24 cellular contexts compared by ENCODE assay signal in genomic region chr1:87404306-87404705, GRCh38.
DNase-seq lines count a peak whose midpoint lies in the region; ATAC-seq and TF ChIP-seq lines count a peak whose summit lies in the region.
"Had no signal": no experiment of that assay in that cellular context is flagged by ENCODE, and none has a peak within 500 bp of the region (broad histone marks: within the 10 kb centered on the region; RNA-seq: fewer than 3 reads in every experiment).

No MANE protein-coding gene starts in this region.

- no peaks in the 10 kb centered on the region for H3K79me2 ChIP-seq in SK-N-SH (ENCODE audit: insufficient read depth)

- H3K9ac ChIP-seq in SK-N-SH: no peak overlapping the region

- no peaks in the 10 kb centered on the region for H3K27me3 ChIP-seq in SK-N-SH (ENCODE audit: insufficient read depth)
- no peaks in the 10 kb centered on the region for H3K27me3 ChIP-seq in CD4-positive, CD25-positive, alpha-beta regulatory T cell (ENCODE audit: control insufficient read depth, insufficient read depth, low read length)
- H3K27me3 ChIP-seq: transverse colon had no signal

- POLR2A ChIA-PET in SK-N-SH (lab: Yijun Ruan, JAX): no interaction called here

- H3K36me3 Mint-ChIP-seq in CD4-positive, CD25-positive, alpha-beta regulatory T cell: no peaks in the 10 kb centered on the region
- H3K36me3 Mint-ChIP-seq in activated T-helper 17 cell treated with anti-CD3 and anti-CD28 coated beads, Interleukin-2, amount 50 U/mL, for 72 hours (ENCODE audit: low read depth): no peaks in the 10 kb centered on the region
- H3K36me3 Mint-ChIP-seq: stimulated activated memory B cell treated with anti-CD40 and anti-IgM and Interleukin-4, amounts not matched to agents 10 μg/mL and 1 μg/mL and 100 μg/mL, for 72 hours had no signal

- peaks cover 0 to 16% of the 10 kb centered on the region in 2 experiments; a peak in 3 of 4 replicates for H3K4me1 ChIP-seq in SK-N-SH (ENCODE audit: control insufficient read depth in 1 of 2, insufficient read depth in 2 of 2, low read depth in 1 of 2, low read length in 1 of 2)
- H3K4me1 ChIP-seq in CD4-positive, CD25-positive, alpha-beta regulatory T cell (ENCODE audit: control insufficient read depth, insufficient read depth, low read length, poor library complexity, severe bottlenecking): no peaks in the 10 kb centered on the region

- H3K4me1 Mint-ChIP-seq in CD4-positive, CD25-positive, alpha-beta regulatory T cell: peaks cover 3 to 9% (median 6%) of the 10 kb centered on the region in 4 donors
- peaks cover 19% of the 10 kb centered on the region for H3K4me1 Mint-ChIP-seq in activated T-helper 17 cell treated with anti-CD3 and anti-CD28 coated beads, Interleukin-2, amount 50 U/mL, for 72 hours

- TF ChIP-seq CTCF in SK-N-SH (IDR thresholded peaks at IDR 0.05): no peak

- no peak overlapping the region for H3K4me3 ChIP-seq in SK-N-SH (ENCODE audit: low read depth in 2 of 2, low read length in 1 of 2)
- no peak overlapping the region for H3K4me3 ChIP-seq in CD4-positive, CD25-positive, alpha-beta regulatory T cell (ENCODE audit: low read depth, low read length)
- H3K4me3 ChIP-seq: psoas muscle, transverse colon had no signal

- DNase-seq in SK-N-SH: no peak
- DNase-seq in CD4-positive, CD25-positive, alpha-beta regulatory T cell: peak in 2 of 3 donors; percentile 5 to 45
- DNase-seq in RPMI7951 (ENCODE audit: low read depth): peak; percentile 56
- DNase-seq in stimulated activated naive CD4-positive, alpha-beta T cell treated with Interleukin-2 at 50 U/mL for 16 hours (lab: John Stamatoyannopoulos, UW): no peak
- DNase-seq in NCI-H69 (lab: John Stamatoyannopoulos, UW): no peak
- DNase-seq: DMS 273 treated with DMSO at 0.1 percent for 48 hours, endodermal cell, GOT3, KBM-7, kidney glomerular epithelial cell, mesendoderm, NCI-H2081, NCI-H510A, nephron progenitor cell, OCI-M1, psoas muscle, small intestine, transverse colon had no signal

- peak overlapping the region in 1 of 3 donors; percentile 17 for H3K27ac Mint-ChIP-seq in CD4-positive, CD25-positive, alpha-beta regulatory T cell
- H3K27ac Mint-ChIP-seq in activated T-helper 17 cell treated with anti-CD3 and anti-CD28 coated beads, Interleukin-2, amount 50 U/mL, for 72 hours: no peak overlapping the region
- H3K27ac Mint-ChIP-seq: endodermal cell; nephron progenitor cell; stimulated activated memory B cell treated with anti-CD40 and anti-IgM and Interleukin-4, amounts not matched to agents 10 μg/mL and 1 μg/mL and 100 μg/mL, for 72 hours had no signal

- no peak for ATAC-seq in SK-N-SH treated with all-trans-retinoic acid at 6 μM for 48 hours
- peak; percentile 61 to 73 for ATAC-seq in CD4-positive, CD25-positive, alpha-beta regulatory T cell (ENCODE audit: low read depth in 2 of 2)
- ATAC-seq in activated T-helper 17 cell treated with anti-CD3 and anti-CD28 coated beads, Interleukin-2, amount 50 U/mL, for 72 hours (replicated peaks): peak; percentile 98
- no peak for ATAC-seq in HG02571 (IDR thresholded peaks at IDR 0.05; ENCODE audit: unreplicated experiment)
- ATAC-seq: psoas muscle; stimulated activated memory B cell treated with anti-CD40 and anti-IgM and Interleukin-4, amounts not matched to agents 10 μg/mL and 1 μg/mL and 100 μg/mL, for 72 hours had no signal

- TF ChIP-seq RAD21 in SK-N-SH (IDR thresholded peaks at IDR 0.05; ENCODE audit: low read length): no peak

- peaks cover 0 to 2% (median 0%) of the 10 kb centered on the region in 7 donors for H3K9me3 Mint-ChIP-seq in CD4-positive, CD25-positive, alpha-beta regulatory T cell
- H3K9me3 Mint-ChIP-seq in activated T-helper 17 cell treated with anti-CD3 and anti-CD28 coated beads, Interleukin-2, amount 50 U/mL, for 72 hours: no peaks in the 10 kb centered on the region
- H3K9me3 Mint-ChIP-seq: central memory CD8-positive, alpha-beta T cell; endodermal cell had no signal

- no peak overlapping the region for H3K27ac ChIP-seq in SK-N-SH (ENCODE audit: low read depth in 2 of 2, low read length in 1 of 2)
- H3K27ac ChIP-seq in CD4-positive, CD25-positive, alpha-beta regulatory T cell (ENCODE audit: insufficient read depth, low read length, poor library complexity, severe bottlenecking): no peak overlapping the region
- H3K27ac ChIP-seq: 22Rv1, psoas muscle, transverse colon had no signal

- CTCF ChIA-PET in SK-N-SH (lab: Yijun Ruan, JAX): no interaction called here

- H3K9me2 ChIP-seq in SK-N-SH: no peaks in the 10 kb centered on the region

- peaks cover 12% of the 10 kb centered on the region for H3F3A ChIP-seq in SK-N-SH (replicated peaks; ENCODE audit: insufficient read depth)

- H3K4me3 Mint-ChIP-seq in CD4-positive, CD25-positive, alpha-beta regulatory T cell: no peak overlapping the region
- H3K4me3 Mint-ChIP-seq in activated T-helper 17 cell treated with anti-CD3 and anti-CD28 coated beads, Interleukin-2, amount 50 U/mL, for 72 hours: peak overlapping the region; percentile 0
- H3K4me3 Mint-ChIP-seq: central memory CD8-positive, alpha-beta T cell; endodermal cell; nephron progenitor cell; stimulated activated memory B cell treated with anti-CD40 and anti-IgM and Interleukin-4, amounts not matched to agents 10 μg/mL and 1 μg/mL and 100 μg/mL, for 72 hours had no signal

- H3K4me2 ChIP-seq in SK-N-SH: no peak overlapping the region

- no peaks in the 10 kb centered on the region for H4K20me1 ChIP-seq in SK-N-SH (ENCODE audit: insufficient read depth)

- H3K27me3 Mint-ChIP-seq in CD4-positive, CD25-positive, alpha-beta regulatory T cell: no peaks in the 10 kb centered on the region
- H3K27me3 Mint-ChIP-seq in activated T-helper 17 cell treated with anti-CD3 and anti-CD28 coated beads, Interleukin-2, amount 50 U/mL, for 72 hours: no peaks in the 10 kb centered on the region
- H3K27me3 Mint-ChIP-seq: central memory CD8-positive, alpha-beta T cell; stimulated activated memory B cell treated with anti-CD40 and anti-IgM and Interleukin-4, amounts not matched to agents 10 μg/mL and 1 μg/mL and 100 μg/mL, for 72 hours had no signal

- no peaks in the 10 kb centered on the region for H3K9me3 ChIP-seq in SK-N-SH
- H3K9me3 ChIP-seq in CD4-positive, CD25-positive, alpha-beta regulatory T cell (ENCODE audit: control insufficient read depth in 2 of 2, low read length in 2 of 2): no peaks in the 10 kb centered on the region
- H3K9me3 ChIP-seq: psoas muscle, transverse colon had no signal

- WGBS in SK-N-SH (ENCODE audit: low lambda C conversion rate): 71% methylated on average over 3 of the region's 3 CpGs

- H2AFZ ChIP-seq in SK-N-SH (ENCODE audit: low read depth): no peak overlapping the region

- no peaks in the 10 kb centered on the region for H3K36me3 ChIP-seq in SK-N-SH (replicated peaks in 1 of 2; ENCODE audit: control insufficient read depth in 1 of 2, insufficient read depth in 2 of 2, low read length in 1 of 2)
- no peaks in the 10 kb centered on the region for H3K36me3 ChIP-seq in CD4-positive, CD25-positive, alpha-beta regulatory T cell (ENCODE audit: control insufficient read depth, insufficient read depth, low read length)
- H3K36me3 ChIP-seq: transverse colon had no signal

- TF ChIP-seq EP300 in SK-N-SH (IDR thresholded peaks at IDR 0.05; ENCODE audit: borderline replicate concordance in 1 of 2, low read depth in 1 of 2, low read length in 1 of 2): no peak

TF ChIP-seq in SK-N-SH, 30 proteins besides CTCF, POLR2A, EP300 and RAD21 (continues in another document):
- no peak for TF ChIP-seq USF1 (IDR thresholded peaks at IDR 0.05; ENCODE audit: borderline replicate concordance, low read depth)
- TF ChIP-seq JUND (IDR thresholded peaks at IDR 0.05): peak; percentile 48; the same call in 1 of the 2 replicates
- no peak for TF ChIP-seq IRF3 (IDR thresholded peaks at IDR 0.05; ENCODE audit: low read depth, low read length)

TF ChIP-seq in SK-N-SH treated with all-trans-retinoic acid at 6 μM for 48 hours, 23 proteins besides CTCF, POLR2A, EP300 and RAD21 (continues in another document):
- no peak for TF ChIP-seq TOX (CRISPR knock-in tag; IDR thresholded peaks at IDR 0.05; ENCODE audit: borderline replicate concordance)
- TF ChIP-seq CSRNP3 (CRISPR knock-in tag; IDR thresholded peaks at IDR 0.05): no peak
- no peak for TF ChIP-seq POU6F1 (CRISPR knock-in tag; IDR thresholded peaks at IDR 0.05; ENCODE audit: borderline replicate concordance, low read depth)

Comparison
In these comparisons a context has a peak if more than half of its experiments do, and no peak if none do; other contexts are left out.
1. DNase-seq: peak in CD4-positive, CD25-positive, alpha-beta regulatory T cell (2 of 3) and RPMI7951 (single experiment); none in SK-N-SH (single experiment), stimulated activated naive CD4-positive, alpha-beta T cell treated with Interleukin-2 at 50 U/mL for 16 hours (single experiment) and NCI-H69 (single experiment).
2. ATAC-seq: peak in CD4-positive, CD25-positive, alpha-beta regulatory T cell (2 of 2) and activated T-helper 17 cell treated with anti-CD3 and anti-CD28 coated beads, Interleukin-2, amount 50 U/mL, for 72 hours (single experiment); none in SK-N-SH treated with all-trans-retinoic acid at 6 μM for 48 hours (single experiment) and HG02571 (single experiment).